11 cellular contexts compared by ENCODE assay signal in the genomic region with DNA sequence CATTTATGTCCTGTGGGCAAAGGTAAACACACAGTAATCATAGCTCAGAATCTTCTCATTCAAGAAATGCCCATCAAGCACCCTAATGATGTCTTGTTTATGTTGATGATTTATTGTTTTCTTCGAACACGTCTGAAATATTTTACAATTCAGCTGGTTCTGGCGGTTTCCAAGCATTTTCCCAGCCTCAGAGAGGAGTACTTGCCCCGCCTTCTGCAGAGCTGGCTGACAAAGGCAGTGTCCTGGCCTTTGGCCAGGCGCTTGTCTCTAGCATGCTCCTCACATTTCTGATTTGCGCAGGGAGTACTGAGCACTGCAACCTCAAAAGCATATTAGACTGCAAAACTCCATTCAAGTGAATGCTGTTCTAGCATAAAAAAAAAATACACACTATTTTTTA.
A peak's percentile ranks its signal among the peaks of the same experiment; 100 is the strongest.
DNase-seq lines count a peak whose midpoint lies in the region; ATAC-seq and TF ChIP-seq lines count a peak whose summit lies in the region.
"Had no signal": no experiment of that assay in that cellular context is flagged by ENCODE, and none has a peak within 500 bp of the region (broad histone marks: within the 10 kb centered on the region; RNA-seq: fewer than 3 reads in every experiment).

No MANE protein-coding gene starts in this region.

- peak overlapping the region; percentile 75 for H3K4me3 ChIP-seq in endocrine pancreas (ENCODE audit: control insufficient read depth, insufficient read depth, low read length)
- H3K4me3 ChIP-seq in neural progenitor cell: no peak overlapping the region
- H3K4me3 ChIP-seq in coronary artery: no peak overlapping the region
- H3K4me3 ChIP-seq: upper lobe of left lung had no signal

- TF ChIP-seq CTCF in neural progenitor cell (IDR thresholded peaks at IDR 0.05) (no peak), coronary artery (IDR thresholded peaks at IDR 0.05) (no peak)

- no peaks in the 10 kb centered on the region for H3F3A ChIP-seq in neural progenitor cell (ENCODE audit: low read depth)

- H3K4me1 Mint-ChIP-seq in neural progenitor cell: peaks cover 4% of the 10 kb centered on the region
- no peaks in the 10 kb centered on the region for H3K4me1 Mint-ChIP-seq in activated naive CD8-positive, alpha-beta T cell treated with anti-CD3 and anti-CD28 coated beads, Interleukin-2, amount 50 U/mL, for 24 hours
- H3K4me1 Mint-ChIP-seq: activated T-helper 17 cell treated with anti-CD3 and anti-CD28 coated beads, Interleukin-2, amount 50 U/mL, for 72 hours; natural killer cell had no signal

- H3K4me1 ChIP-seq in endocrine pancreas (ENCODE audit: control insufficient read depth, insufficient read depth, low read length): peaks cover 12% of the 10 kb centered on the region
- no peaks in the 10 kb centered on the region for H3K4me1 ChIP-seq in neural progenitor cell
- H3K4me1 ChIP-seq: upper lobe of left lung had no signal

- H3K36me3 ChIP-seq in endocrine pancreas (ENCODE audit: control insufficient read depth, insufficient read depth, low read length) (no peaks in the 10 kb centered on the region), neural progenitor cell (no peaks in the 10 kb centered on the region)
- H3K36me3 ChIP-seq: upper lobe of left lung had no signal

- H3K9me3 Mint-ChIP-seq in neural progenitor cell: no peaks in the 10 kb centered on the region
- H3K9me3 Mint-ChIP-seq in activated naive CD8-positive, alpha-beta T cell treated with anti-CD3 and anti-CD28 coated beads, Interleukin-2, amount 50 U/mL, for 24 hours: no peaks in the 10 kb centered on the region

- H3K27ac Mint-ChIP-seq in neural progenitor cell: no peak overlapping the region
- H3K27ac Mint-ChIP-seq in activated naive CD8-positive, alpha-beta T cell treated with anti-CD3 and anti-CD28 coated beads, Interleukin-2, amount 50 U/mL, for 24 hours: no peak overlapping the region
- H3K27ac Mint-ChIP-seq: activated T-helper 17 cell treated with anti-CD3 and anti-CD28 coated beads, Interleukin-2, amount 50 U/mL, for 72 hours; natural killer cell had no signal

- H3K4me2 ChIP-seq in neural progenitor cell: no peak overlapping the region

- peaks cover 2% of the 10 kb centered on the region for H3K27me3 Mint-ChIP-seq in neural progenitor cell (ENCODE audit: insufficient read depth, low read depth)
- H3K27me3 Mint-ChIP-seq in activated naive CD8-positive, alpha-beta T cell treated with anti-CD3 and anti-CD28 coated beads, Interleukin-2, amount 50 U/mL, for 24 hours: no peaks in the 10 kb centered on the region
- H3K27me3 Mint-ChIP-seq: activated T-helper 17 cell treated with anti-CD3 and anti-CD28 coated beads, Interleukin-2, amount 50 U/mL, for 72 hours had no signal

- no peaks in the 10 kb centered on the region for H4K20me1 ChIP-seq in neural progenitor cell (ENCODE audit: low read depth)

- H3K4me3 Mint-ChIP-seq in neural progenitor cell: no peak overlapping the region
- no peak overlapping the region for H3K4me3 Mint-ChIP-seq in activated naive CD8-positive, alpha-beta T cell treated with anti-CD3 and anti-CD28 coated beads, Interleukin-2, amount 50 U/mL, for 24 hours
- H3K4me3 Mint-ChIP-seq: activated T-helper 17 cell treated with anti-CD3 and anti-CD28 coated beads, Interleukin-2, amount 50 U/mL, for 72 hours; natural killer cell had no signal

- peak overlapping the region; percentile 89 for H2AFZ ChIP-seq in neural progenitor cell (replicated peaks)

- H3K27ac ChIP-seq in neural progenitor cell (no peak overlapping the region), coronary artery (no peak overlapping the region)
- H3K27ac ChIP-seq: upper lobe of left lung had no signal

- H3K27me3 ChIP-seq in endocrine pancreas (ENCODE audit: control insufficient read depth, insufficient read depth, low read length) (no peaks in the 10 kb centered on the region), neural progenitor cell (no peaks in the 10 kb centered on the region)
- H3K27me3 ChIP-seq: upper lobe of left lung had no signal

- ATAC-seq in GM18517 (IDR thresholded peaks at IDR 0.05; ENCODE audit: unreplicated experiment) (no peak), GM18873 (IDR thresholded peaks at IDR 0.05; ENCODE audit: low FRiP score, unreplicated experiment) (no peak)
- no peak for ATAC-seq in activated naive CD8-positive, alpha-beta T cell treated with anti-CD3 and anti-CD28 coated beads, Interleukin-2, amount 50 U/mL, for 24 hours
- ATAC-seq: activated T-helper 17 cell treated with anti-CD3 and anti-CD28 coated beads, Interleukin-2, amount 50 U/mL, for 72 hours; natural killer cell had no signal

- no peaks in the 10 kb centered on the region for H3K79me2 ChIP-seq in neural progenitor cell (ENCODE audit: low read depth)

- DNase-seq in Daoy (ENCODE audit: low read depth) (peak; percentile 19), NCI-H2196 (lab: John Stamatoyannopoulos, UW; ENCODE audit: unreplicated experiment) (peak; percentile 30), neural progenitor cell (ENCODE audit: low spot score) (peak; percentile 43), coronary artery (ENCODE audit: low spot score) (no peak)
- no peak for DNase-seq in activated naive CD8-positive, alpha-beta T cell treated with anti-CD3 and anti-CD28 coated beads, Interleukin-2, amount 50 U/mL, for 24 hours
- DNase-seq: natural killer cell had no signal

- peak overlapping the region; percentile 51 for H3K9ac ChIP-seq in endocrine pancreas (ENCODE audit: control insufficient read depth, insufficient read depth, low read length)
- H3K9ac ChIP-seq in neural progenitor cell: no peak overlapping the region

- H3K9me3 ChIP-seq in endocrine pancreas (ENCODE audit: control insufficient read depth, low read length): no peaks in the 10 kb centered on the region
- no peaks in the 10 kb centered on the region for H3K9me3 ChIP-seq in neural progenitor cell (ENCODE audit: low read depth)
- H3K9me3 ChIP-seq: upper lobe of left lung had no signal

- no peaks in the 10 kb centered on the region for H3K36me3 Mint-ChIP-seq in neural progenitor cell
- no peaks in the 10 kb centered on the region for H3K36me3 Mint-ChIP-seq in activated naive CD8-positive, alpha-beta T cell treated with anti-CD3 and anti-CD28 coated beads, Interleukin-2, amount 50 U/mL, for 24 hours (ENCODE audit: low read depth)
- H3K36me3 Mint-ChIP-seq: natural killer cell had no signal

Comparison
In these comparisons a context has a peak if more than half of its experiments do, and no peak if none do; other contexts are left out.
1. DNase-seq: peak in Daoy (single experiment), NCI-H2196 (single experiment) and neural progenitor cell (single experiment); none in activated naive CD8-positive, alpha-beta T cell treated with anti-CD3 and anti-CD28 coated beads, Interleukin-2, amount 50 U/mL, for 24 hours (single experiment) and coronary artery (single experiment).